In genomic region chr18:52070295-52070756, GRCh38 we compare ENCODE assay signal across 15 cellular contexts.
"Had no signal": no experiment of that assay in that cellular context is flagged by ENCODE, and none has a peak within 500 bp of the region (broad histone marks: within the 10 kb centered on the region; RNA-seq: fewer than 3 reads in every experiment).

No MANE protein-coding gene starts in this region.

- ATAC-seq: activated CD4-positive, alpha-beta T cell treated with anti-CD3 and anti-CD28 coated beads for 36 hours; heart right ventricle; left cardiac atrium; stimulated activated naive CD8-positive, alpha-beta T cell treated with anti-CD3 and anti-CD28 coated beads, Interleukin-15, Interleukin-2, amounts not matched to agents 100 U/mL and 50 U/mL, for 24 hours had no signal

- H3K36me3 Mint-ChIP-seq: activated CD4-positive, alpha-beta memory T cell treated with anti-CD3 and anti-CD28 coated beads for 36 hours; activated naive CD8-positive, alpha-beta T cell; mesothelial cell of epicardium had no signal

- DNase-seq: activated CD4-positive, alpha-beta memory T cell treated with anti-CD3 and anti-CD28 coated beads for 36 hours; activated CD4-positive, alpha-beta T cell treated with anti-CD3 and anti-CD28 coated beads for 36 hours; amniotic stem cell; effector CD8-positive, alpha-beta T cell; heart right ventricle; left cardiac atrium; occipital lobe; posterior cingulate gyrus; retina; stimulated activated naive CD8-positive, alpha-beta T cell treated with anti-CD3 and anti-CD28 coated beads, Interleukin-15, Interleukin-2, amounts not matched to agents 100 U/mL and 50 U/mL, for 24 hours; substantia nigra had no signal

- H3K27me3 Mint-ChIP-seq: activated CD4-positive, alpha-beta memory T cell treated with anti-CD3 and anti-CD28 coated beads for 36 hours; activated CD4-positive, alpha-beta T cell treated with anti-CD3 and anti-CD28 coated beads for 36 hours; activated naive CD8-positive, alpha-beta T cell; dendritic cell treated with granulocyte-macrophage colony-stimulating factor and Interleukin-4, amounts not matched to agents 40 ng/mL and 50 ng/mL, for 4 days had no signal

- H3K27ac Mint-ChIP-seq: activated CD4-positive, alpha-beta memory T cell treated with anti-CD3 and anti-CD28 coated beads for 36 hours; activated CD4-positive, alpha-beta T cell treated with anti-CD3 and anti-CD28 coated beads for 36 hours; activated naive CD8-positive, alpha-beta T cell; dendritic cell treated with granulocyte-macrophage colony-stimulating factor and Interleukin-4, amounts not matched to agents 40 ng/mL and 50 ng/mL, for 4 days; mesothelial cell of epicardium; T-helper 2 cell treated with Interferon-gamma antibody and Interleukin-4, amounts not matched to agents 5 μg/mL and 100 μg/mL, for 36 hours had no signal

- H3K4me1 Mint-ChIP-seq: activated CD4-positive, alpha-beta T cell treated with anti-CD3 and anti-CD28 coated beads for 36 hours; mesothelial cell of epicardium had no signal

- H3K4me3 Mint-ChIP-seq: activated CD4-positive, alpha-beta memory T cell treated with anti-CD3 and anti-CD28 coated beads for 36 hours; activated CD4-positive, alpha-beta T cell treated with anti-CD3 and anti-CD28 coated beads for 36 hours; activated naive CD8-positive, alpha-beta T cell; dendritic cell treated with granulocyte-macrophage colony-stimulating factor and Interleukin-4, amounts not matched to agents 40 ng/mL and 50 ng/mL, for 4 days; mesothelial cell of epicardium; T-helper 2 cell treated with Interferon-gamma antibody and Interleukin-4, amounts not matched to agents 5 μg/mL and 100 μg/mL, for 36 hours had no signal
